Comparison of ENCODE assay signal across 22 cellular contexts in genomic region chr11:95506777-95507176, GRCh38.
DNase-seq lines count a peak whose midpoint lies in the region; ATAC-seq, FAIRE-seq and TF ChIP-seq lines count a peak whose summit lies in the region.
"Had no signal": no experiment of that assay in that cellular context is flagged by ENCODE, and none has a peak within 500 bp of the region (broad histone marks: within the 10 kb centered on the region; RNA-seq: fewer than 3 reads in every experiment).

No MANE protein-coding gene starts in this region.

- no peak overlapping the region for H3K4me2 ChIP-seq in astrocyte (ENCODE audit: low read length)
- H3K4me2 ChIP-seq: A549 had no signal

- peak; percentile 35 for ATAC-seq in stimulated activated naive CD8-positive, alpha-beta T cell treated with anti-CD3 and anti-CD28 coated beads, Interleukin-15, amount 100 ng/mL, for 72 hours
- ATAC-seq in stimulated activated naive CD8-positive, alpha-beta T cell treated with anti-CD3 and anti-CD28 coated beads, Interleukin-15, Interleukin-2, amounts not matched to agents 100 U/mL and 50 U/mL, for 24 hours, result no peak
- ATAC-seq in heart left ventricle, result no peak
- ATAC-seq: A549, HepG2 had no signal

- H3K4me1 Mint-ChIP-seq in stimulated activated naive CD8-positive, alpha-beta T cell treated with anti-CD3 and anti-CD28 coated beads, Interleukin-15, amount 100 ng/mL, for 72 hours, result peaks cover 18% of the 10 kb centered on the region
- H3K4me1 Mint-ChIP-seq in astrocyte (ENCODE audit: low read depth, unreplicated experiment), result peaks cover 15% of the 10 kb centered on the region
- H3K4me1 Mint-ChIP-seq: CD8-positive, alpha-beta memory T cell had no signal

- 85 to 94% (median 87%) methylated on average over 2 of the region's 2 CpGs for WGBS in heart left ventricle, 4 donors

- TF ChIP-seq POLR2A in heart left ventricle (IDR thresholded peaks at IDR 0.05), result no peak

- TF ChIP-seq CTCF in astrocyte (IDR thresholded peaks at IDR 0.05; ENCODE audit: insufficient read depth, low read depth, low read length), result no peak
- no peak for TF ChIP-seq CTCF in heart left ventricle (IDR thresholded peaks at IDR 0.05)

- H3K4me1 ChIP-seq in astrocyte (ENCODE audit: insufficient read depth, low read length), result no peaks in the 10 kb centered on the region
- H3K4me1 ChIP-seq in heart left ventricle, result peaks cover 0 to 12% (median 0%) of the 10 kb centered on the region in 12 donors
- H3K4me1 ChIP-seq: SJCRH30 had no signal

- no peaks in the 10 kb centered on the region for H3K36me3 ChIP-seq in astrocyte (ENCODE audit: insufficient read depth, low read length)
- no peaks in the 10 kb centered on the region for H3K36me3 ChIP-seq in heart left ventricle
- H3K36me3 ChIP-seq: SJCRH30 had no signal

- H3K27me3 Mint-ChIP-seq in stimulated activated naive CD8-positive, alpha-beta T cell treated with anti-CD3 and anti-CD28 coated beads, Interleukin-15, amount 100 ng/mL, for 72 hours, result no peaks in the 10 kb centered on the region
- peaks cover 9% of the 10 kb centered on the region for H3K27me3 Mint-ChIP-seq in astrocyte (ENCODE audit: low read depth, unreplicated experiment)

- H3K27me3 ChIP-seq in astrocyte (ENCODE audit: insufficient read depth, low read length) (peaks cover 17% of the 10 kb centered on the region), heart left ventricle (no peaks in the 10 kb centered on the region)
- H3K27me3 ChIP-seq: SJCRH30 had no signal

- peak; percentile 82 for FAIRE-seq in astrocyte (lab: Jason Lieb, UNC)
- FAIRE-seq: A549, D721Med, HepG2 had no signal

- no peak for DNase-seq in stimulated activated naive CD8-positive, alpha-beta T cell treated with anti-CD3 and anti-CD28 coated beads, Interleukin-15, amount 100 ng/mL, for 72 hours
- DNase-seq in stimulated activated naive CD8-positive, alpha-beta T cell treated with anti-CD3 and anti-CD28 coated beads, Interleukin-15, Interleukin-2, amounts not matched to agents 100 U/mL and 50 U/mL, for 24 hours, result no peak
- DNase-seq in astrocyte (ENCODE audit: low read depth), result peak; percentile 52
- DNase-seq in kidney tubule cell (ENCODE audit: low spot score), result peak; percentile 16
- no peak for DNase-seq in SHP77 treated with DMSO at 0.1 percent for 48 hours (lab: John Stamatoyannopoulos, UW)
- no peak for DNase-seq in SIG-M5 treated with dmso at 0.1 percent for 504 hours (lab: John Stamatoyannopoulos, UW; ENCODE audit: unreplicated experiment)
- DNase-seq in heart left ventricle, result no peak
- DNase-seq: C1 segment of cervical spinal cord; CD8-positive, alpha-beta memory T cell; DMS79 treated with DMSO at 0.1 percent for 48 hours; KBM-7; NCI-H1105 treated with DMSO at 0.1 percent for 48 hours; NCI-H1694; NCI-H2107; NCI-H2227 treated with DMSO at 0.1 percent for 48 hours; NCI-H524; NCI-H82; RPMI8226 had no signal

- no peak overlapping the region for H3K27ac Mint-ChIP-seq in stimulated activated naive CD8-positive, alpha-beta T cell treated with anti-CD3 and anti-CD28 coated beads, Interleukin-15, amount 100 ng/mL, for 72 hours
- no peak overlapping the region for H3K27ac Mint-ChIP-seq in astrocyte (ENCODE audit: unreplicated experiment)
- H3K27ac Mint-ChIP-seq: CD8-positive, alpha-beta memory T cell had no signal

- H3K4me3 Mint-ChIP-seq in stimulated activated naive CD8-positive, alpha-beta T cell treated with anti-CD3 and anti-CD28 coated beads, Interleukin-15, amount 100 ng/mL, for 72 hours, result no peak overlapping the region
- H3K4me3 Mint-ChIP-seq in astrocyte (ENCODE audit: unreplicated experiment), result no peak overlapping the region
- H3K4me3 Mint-ChIP-seq: CD8-positive, alpha-beta memory T cell had no signal

- no peak overlapping the region for H3K27ac ChIP-seq in astrocyte (ENCODE audit: low read depth, low read length)
- H3K27ac ChIP-seq in heart left ventricle, result no peak overlapping the region
- H3K27ac ChIP-seq: A549, SJCRH30 had no signal

- H3K9me3 Mint-ChIP-seq in stimulated activated naive CD8-positive, alpha-beta T cell treated with anti-CD3 and anti-CD28 coated beads, Interleukin-15, amount 100 ng/mL, for 72 hours, result peaks cover 0 to 5% of the 10 kb centered on the region in 2 donors
- H3K9me3 Mint-ChIP-seq in astrocyte (ENCODE audit: unreplicated experiment), result peaks cover 2% of the 10 kb centered on the region
- H3K9me3 Mint-ChIP-seq: CD8-positive, alpha-beta memory T cell had no signal

- H3K9ac ChIP-seq in astrocyte (ENCODE audit: low read length), result no peak overlapping the region

- H4K20me1 ChIP-seq in astrocyte (ENCODE audit: insufficient read depth, low read length), result no peaks in the 10 kb centered on the region

- H3K79me2 ChIP-seq in astrocyte (ENCODE audit: insufficient read depth, low read length), result no peaks in the 10 kb centered on the region

- intact Hi-C loops in heart left ventricle (cut with DNase I), result no loop called here

- no peaks in the 10 kb centered on the region for H3K36me3 Mint-ChIP-seq in astrocyte (ENCODE audit: low read depth, unreplicated experiment)
- H3K36me3 Mint-ChIP-seq: CD8-positive, alpha-beta memory T cell had no signal

- H3K4me3 ChIP-seq in astrocyte (ENCODE audit: insufficient read depth, low read depth, low read length), result no peak overlapping the region
- H3K4me3 ChIP-seq in heart left ventricle, result no peak overlapping the region
- H3K4me3 ChIP-seq: A549, SJCRH30 had no signal

- H3K9me3 ChIP-seq in astrocyte (ENCODE audit: insufficient read depth, low read depth, low read length), result no peaks in the 10 kb centered on the region
- H3K9me3 ChIP-seq in heart left ventricle, result no peaks in the 10 kb centered on the region
- H3K9me3 ChIP-seq: A549, SJCRH30 had no signal

- no peak overlapping the region for H2AFZ ChIP-seq in astrocyte (ENCODE audit: low read depth, low read length)

Comparison
In these comparisons a context has a peak if more than half of its experiments do, and no peak if none do; other contexts are left out.
1. DNase-seq: peak in astrocyte (single experiment) and kidney tubule cell (single experiment); none in stimulated activated naive CD8-positive, alpha-beta T cell treated with anti-CD3 and anti-CD28 coated beads, Interleukin-15, amount 100 ng/mL, for 72 hours (0 of 2), stimulated activated naive CD8-positive, alpha-beta T cell treated with anti-CD3 and anti-CD28 coated beads, Interleukin-15, Interleukin-2, amounts not matched to agents 100 U/mL and 50 U/mL, for 24 hours (single experiment), SHP77 treated with DMSO at 0.1 percent for 48 hours (single experiment), SIG-M5 treated with dmso at 0.1 percent for 504 hours (single experiment) and heart left ventricle (0 of 5).